In the genomic region with DNA sequence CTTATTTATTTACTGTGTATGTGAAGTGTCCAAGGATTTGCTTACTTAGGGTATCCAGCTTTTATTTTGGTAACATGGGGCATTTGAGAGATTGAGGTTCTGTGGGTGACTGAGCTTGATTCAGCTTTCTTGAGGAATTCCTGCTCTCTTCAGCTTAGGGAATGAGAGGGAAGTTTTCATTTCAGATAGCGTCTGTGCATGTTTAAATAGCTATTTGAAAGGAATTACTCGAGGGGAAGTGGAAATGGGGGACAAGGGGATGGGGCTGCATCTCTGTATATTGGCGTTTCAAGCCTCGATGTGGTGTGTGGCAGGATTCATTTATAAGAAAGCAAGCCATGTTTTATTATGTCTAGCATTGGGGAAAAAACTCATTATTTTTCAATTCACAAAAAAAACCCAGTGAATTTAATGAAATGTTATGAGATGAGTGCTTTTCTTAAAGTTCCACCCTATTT, we compare ENCODE assay signal across 8 cellular contexts. TPM values are rescaled to one million over a fixed set of nuclear protein-coding genes. Genes with fewer than 3 reads are reported as not detected.
A peak's percentile ranks its signal among the peaks of the same experiment; 100 is the strongest.
DNase-seq lines count a peak whose midpoint lies in the region; ATAC-seq, FAIRE-seq and TF ChIP-seq lines count a peak whose summit lies in the region.

No MANE protein-coding gene starts in this region.

- TF ChIP-seq POLR2A in A549 (IDR thresholded peaks at IDR 0.05; ENCODE audit: low read length), result no peak
- no peak for TF ChIP-seq POLR2A in HCT116 (IDR thresholded peaks at IDR 0.05; ENCODE audit: borderline replicate concordance, extremely low read depth, insufficient read depth, insufficient read length)

- BruUV-seq in HCT116 (replicated peaks; lab: Mats Ljungman, UMichigan), result no TSS peak

- TF ChIP-seq CTCF in A549 (IDR thresholded peaks at IDR 0.05), result no peak
- no peak for TF ChIP-seq CTCF in HCT116 (IDR thresholded peaks at IDR 0.05 in 2 of 3, conservative IDR thresholded peaks at IDR 0.05 in 1 of 3; ENCODE audit: borderline replicate concordance in 1 of 3, insufficient read depth in 1 of 3, low read depth in 2 of 3, low read length in 2 of 3)

- ATAC-seq in A549 (no peak), HCT116 (no peak), aorta (ENCODE audit: low FRiP score) (no peak)

- H3K27ac ChIP-seq in A549 (peak overlapping the region; percentile 98 to 99), HCT116 (ENCODE audit: low read depth, low read length) (peak overlapping the region; percentile 69; the same call in 1 of the 2 replicates), aorta (ENCODE audit: low read depth in 1 of 2, low read length in 2 of 2) (no peak overlapping the region)

- WGBS in A549 (ENCODE audit: missing lambda C conversion rate), result 30% methylated on average over 4 of the region's 4 CpGs
- WGBS in aorta, 2 donors, result 0 to 3% methylated on average over 4 of the region's 4 CpGs

- TF ChIP-seq EP300 in A549 (IDR thresholded peaks at IDR 0.05), result no peak

- POLR2A ChIA-PET in A549 (lab: Yijun Ruan, JAX), result interaction anchor here (1.0 to 1.4 kb wide), 3 partner anchors 35 to 169 kb away, joined by 3 to 6 read pairs (median 4); no protein-coding TSS in a partner anchor
- POLR2A ChIA-PET in HCT116 (lab: Charles Lee), result interaction anchor here (1.8 kb wide), 1 partner anchor 135 kb away, joined by 5 read pairs; no protein-coding TSS in a partner anchor

- H3K4me2 ChIP-seq in A549 (peak overlapping the region; percentile 88), HCT116 (ENCODE audit: low read length) (peak overlapping the region; percentile 74)

- intact Hi-C loops in HCT116 (cut with micrococcal nuclease), result no loop called here
- intact Hi-C loops in aorta (cut with DNase I), result loop anchor here (5.0 to 10.0 kb wide), 3 partner anchors 130 to 148 kb away; partner anchors contain the start of genes ASTE1 (in 1 of the 2), NEK11 (in 1 of the 2) and PIK3R4 (in 1 of the 2)

- H3K9me3 ChIP-seq in A549, result no peaks in the 10 kb centered on the region
- no peaks in the 10 kb centered on the region for H3K9me3 ChIP-seq in HCT116 (ENCODE audit: control insufficient read depth in 1 of 2, insufficient read depth in 1 of 2, low read depth in 1 of 2, low read length in 2 of 2)
- no peaks in the 10 kb centered on the region for H3K9me3 ChIP-seq in aorta (ENCODE audit: control insufficient read depth, low read length)

- H3K79me2 ChIP-seq in HCT116 (ENCODE audit: insufficient read depth, low read length), result peaks cover 57% of the 10 kb centered on the region

- no peak for TF ChIP-seq RAD21 in A549 (conservative IDR thresholded peaks at IDR 0.05 in 1 of 2, IDR thresholded peaks at IDR 0.05 in 1 of 2)
- TF ChIP-seq RAD21 in HCT116 (IDR thresholded peaks at IDR 0.05; ENCODE audit: low read depth), result no peak

- no peak overlapping the region for H2AFZ ChIP-seq in HCT116 (ENCODE audit: low read depth, low read length, poor library complexity, severe bottlenecking)

- H3K27me3 ChIP-seq in HCT116 (ENCODE audit: insufficient read depth, low read length) (no peaks in the 10 kb centered on the region), aorta (ENCODE audit: control insufficient read depth in 1 of 2, insufficient read depth in 2 of 2, low read length in 1 of 2) (no peaks in the 10 kb centered on the region)

- H3K9ac ChIP-seq in HCT116 (ENCODE audit: low read length), result peak overlapping the region; percentile 85

- RAD21 ChIA-PET in HCT116 (lab: Charles Lee; ENCODE audit: low non-redundant PET in 1 of 2, low total read pairs in 2 of 2, uncharacterized antibody in 2 of 2, unreplicated experiment in 2 of 2), result no interaction called here

- DNase-seq in A549 (ENCODE audit: low read depth in 1 of 2, low spot score in 1 of 2), result no peak
- DNase-seq in HCT116 (ENCODE audit: low read depth, low spot score), result no peak
- DNase-seq in astrocyte of the hippocampus (ENCODE audit: low read depth, low spot score), result peak; percentile 44
- peak; percentile 46 for DNase-seq in medulla oblongata (ENCODE audit: extremely low spot score)
- no peak for DNase-seq in aorta
- no peak for DNase-seq in cerebellum (ENCODE audit: low spot score)
- no peak for DNase-seq in HTR-8/SVneo (ENCODE audit: insufficient read length, low spot score)
- DNase-seq in T1000 (lab: John Stamatoyannopoulos, UW), result no peak

- H4K20me1 ChIP-seq in HCT116 (ENCODE audit: insufficient read depth), result peaks cover 20% of the 10 kb centered on the region; the same call in 1 of the 2 replicates

- H3K4me3 ChIP-seq in A549, result peak overlapping the region; percentile 99
- peak overlapping the region; percentile 89 to 91 for H3K4me3 ChIP-seq in HCT116 (replicated peaks in 1 of 2; ENCODE audit: low read depth in 1 of 2, low read length in 2 of 2)
- H3K4me3 ChIP-seq in aorta (ENCODE audit: low read length in 2 of 2), result peak overlapping the region; percentile 92 to 95

- CTCF ChIA-PET in A549 (lab: Yijun Ruan, JAX), result interaction anchor here (1.4 to 1.6 kb wide), 3 partner anchors 17 to 135 kb away, joined by 3 to 5 read pairs (median 4); no protein-coding TSS in a partner anchor
- CTCF ChIA-PET in HCT116 (lab: Charles Lee), result interaction anchor here (4.8 kb wide), 1 partner anchor 135 kb away, joined by 28 read pairs; no protein-coding TSS in a partner anchor

- H3K9me2 ChIP-seq in HCT116 (ENCODE audit: insufficient read depth), result no peaks in the 10 kb centered on the region

- no peaks in the 10 kb centered on the region for H3K36me3 ChIP-seq in HCT116 (ENCODE audit: control insufficient read depth in 1 of 2, insufficient read depth in 2 of 2, low read length in 2 of 2)
- no peaks in the 10 kb centered on the region for H3K36me3 ChIP-seq in aorta (ENCODE audit: control insufficient read depth in 1 of 2, insufficient read depth in 2 of 2, low read length in 1 of 2)

- FAIRE-seq in A549 (lab: Jason Lieb, UNC), result no peak
- FAIRE-seq in HTR-8/SVneo (lab: Jason Lieb, UNC), result no peak

- H3K4me1 ChIP-seq in A549 (peaks cover 21% of the 10 kb centered on the region), HCT116 (ENCODE audit: control insufficient read depth in 1 of 2, insufficient read depth in 2 of 2, low read length in 2 of 2) (peaks cover 3 to 17% of the 10 kb centered on the region in 2 experiments; a peak in 3 of 4 replicates), aorta (ENCODE audit: control insufficient read depth in 1 of 2, insufficient read depth in 2 of 2, low read length in 2 of 2) (peaks cover 3 to 5% of the 10 kb centered on the region in 2 donors)

TF ChIP-seq in A549, 52 proteins besides CTCF, POLR2A, EP300 and RAD21 (continues in another document):
- TF ChIP-seq ZFP36 (IDR thresholded peaks at IDR 0.05; ENCODE audit: borderline replicate concordance, partially characterized antibody), result no peak
- TF ChIP-seq SMC3 (IDR thresholded peaks at IDR 0.05), result no peak
- TF ChIP-seq PHF8 (IDR thresholded peaks at IDR 0.05; ENCODE audit: borderline replicate concordance, low read depth), result no peak
- TF ChIP-seq RNF2 (IDR thresholded peaks at IDR 0.05; ENCODE audit: borderline replicate concordance, low read depth), result no peak
- no peak for TF ChIP-seq KDM1A (IDR thresholded peaks at IDR 0.05; ENCODE audit: low read depth)
- TF ChIP-seq, protein P1, sequence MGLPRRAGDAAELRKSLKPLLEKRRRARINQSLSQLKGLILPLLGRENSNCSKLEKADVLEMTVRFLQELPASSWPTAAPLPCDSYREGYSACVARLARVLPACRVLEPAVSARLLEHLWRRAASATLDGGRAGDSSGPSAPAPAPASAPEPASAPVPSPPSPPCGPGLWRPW (IDR thresholded peaks at IDR 0.05), result no peak
- TF ChIP-seq CBX8 (IDR thresholded peaks at IDR 0.05), result no peak
- no peak for TF ChIP-seq HOXB5 (CRISPR knock-in tag; IDR thresholded peaks at IDR 0.05)
- no peak for TF ChIP-seq TFCP2L1 (CRISPR knock-in tag; IDR thresholded peaks at IDR 0.05)

TF ChIP-seq in HCT116, 20 proteins besides CTCF, POLR2A, EP300 and RAD21 (continues in another document):
- no peak for TF ChIP-seq SIN3A (IDR thresholded peaks at IDR 0.05; ENCODE audit: low read depth)
- TF ChIP-seq REST (IDR thresholded peaks at IDR 0.05; ENCODE audit: low read depth), result no peak
- TF ChIP-seq EZH2 (IDR thresholded peaks at IDR 0.05), result no peak
- no peak for TF ChIP-seq EZH2phosphoT487 (IDR thresholded peaks at IDR 0.05; ENCODE audit: borderline replicate concordance)
- no peak for TF ChIP-seq FOSL1 (IDR thresholded peaks at IDR 0.05; ENCODE audit: low read depth)
- TF ChIP-seq ZNF274 (IDR thresholded peaks at IDR 0.05; ENCODE audit: low read depth, low read length), result no peak
- TF ChIP-seq CBX3 (IDR thresholded peaks at IDR 0.05; ENCODE audit: low read depth), result no peak

RNA-seq across cellular contexts. Expression of gene ATP2C1, which starts 1.0 kb away (rescaled TPM):
- polyA plus RNA-seq in A549 (2011; rRNA removed) (69.4 and 74.3 TPM in 2 replicates), A549 (2017; fragmentation: RNase III; extraction: RNeasy Plus Mini Kit Qiagen cat#74134 plus additional on column Dnase treatment) (48.1 to 48.8 TPM (median 48.3 TPM) in 3 replicates), aorta (10 to 100 TPM; 21.8 to 27.9 TPM)
- polyA plus RNA-seq in A549 (2012; cell fraction: cytosol; rRNA removed), result 13.6 and 16.0 TPM in 2 replicates
- 10.1 and 17.9 TPM in 2 replicates for polyA plus RNA-seq in A549 (2012; cell fraction: nucleus; rRNA removed)
- polyA minus RNA-seq in A549 (2011; rRNA and poly(A)+ RNA removed), result 35.1 and 41.9 TPM in 2 replicates
- total RNA-seq in HCT116 (2021; ENCODE audit: unreplicated experiment) (69.1 TPM), aorta (10 to 100 TPM; 58.8 to 67.5 TPM), cerebellum (147 TPM)
- 34.9 and 42.5 TPM in 2 replicates for polyA plus RNA-seq in HCT116 (2012)

Comparison
In these comparisons a context has a peak if more than half of its experiments do, and no peak if none do; other contexts are left out.
1. DNase-seq: peak in astrocyte of the hippocampus (single experiment) and medulla oblongata (single experiment); none in A549 (0 of 2), HCT116 (single experiment), aorta (0 of 2), cerebellum (single experiment), HTR-8/SVneo (single experiment) and T1000 (single experiment).
2. H3K27ac ChIP-seq: peak in A549 (2 of 2) and HCT116 (single experiment); none in aorta (0 of 2).
3. Peak in every context shown above with its lines, with median percentiles within 50 percentile points of each other: H3K4me3 ChIP-seq.